Comparison of ENCODE assay signal across 8 cellular contexts in genomic region chr4:80183196-80184052, GRCh38. TPM values are rescaled to one million over a fixed set of nuclear protein-coding genes. Genes with fewer than 3 reads are reported as not detected.
A peak's percentile ranks its signal among the peaks of the same experiment; 100 is the strongest.
DNase-seq lines count a peak whose midpoint lies in the region; ATAC-seq and TF ChIP-seq lines count a peak whose summit lies in the region.

No MANE protein-coding gene starts in this region.

- H3K18ac ChIP-seq in IMR-90 (ENCODE audit: low read depth, low read length): peak overlapping the region; percentile 40

- DNase-seq in IMR-90 (no peak), left ventricle myocardium inferior (peak; percentile 41), NCI-H128 (lab: John Stamatoyannopoulos, UW; ENCODE audit: unreplicated experiment) (no peak), erythroblast (lab: John Stamatoyannopoulos, UW) (no peak)
- peak; percentile 37 for DNase-seq in activated T-helper 9 cell treated with anti-CD3 and anti-CD28 coated beads, Interleukin-2, amount 50 U/mL, for 16 hours (ENCODE audit: low read depth)

- dilution Hi-C loops in IMR-90 (cut with HindIII; ENCODE audit: low sequenced_read_pairs, unreplicated experiment): no loop called here

- peak overlapping the region; percentile 94 for H3K4ac ChIP-seq in IMR-90 (ENCODE audit: low read depth, low read length)

- peak overlapping the region; percentile 53 to 78 (median 65) for H3K4me2 ChIP-seq in BLaER1 treated with 17β-estradiol and CSF1 and Interleukin-3, amounts not matched to agents 10 nM and 100 nM
- peak overlapping the region; percentile 65 for H3K4me2 ChIP-seq in IMR-90 (ENCODE audit: low read depth, low read length)

- H2AFZ ChIP-seq in IMR-90 (replicated peaks; ENCODE audit: low read length, poor library complexity): peak overlapping the region; percentile 96

- BruUV-seq in IMR-90 (replicated peaks; lab: Mats Ljungman, UMichigan): no TSS peak

- H2BK20ac ChIP-seq in IMR-90 (ENCODE audit: low read depth, low read length): peak overlapping the region; percentile 72; the same call in 1 of the 2 replicates

- H3K4me3 ChIP-seq in BLaER1 treated with 17β-estradiol and CSF1 and Interleukin-3, amounts not matched to agents 10 nM and 100 nM: peak overlapping the region; percentile 49 to 72 (median 64)
- peak overlapping the region; percentile 84 for H3K4me3 ChIP-seq in IMR-90 (ENCODE audit: insufficient read depth, low read depth, low read length)
- H3K4me3 ChIP-seq in left ventricle myocardium inferior: peak overlapping the region; percentile 71
- H3K4me3 ChIP-seq in rectal smooth muscle tissue (ENCODE audit: low read length): peak overlapping the region; percentile 96

- TF ChIP-seq POLR2A in IMR-90 (IDR thresholded peaks at IDR 0.05; ENCODE audit: low read depth, low read length) (no peak), erythroblast (IDR thresholded peaks at IDR 0.05; ENCODE audit: low read length) (no peak)

- peaks cover 0 to 1% (median 0%) of the 10 kb centered on the region in 11 experiments; a peak in 6 of 22 replicates for H3K36me3 ChIP-seq in BLaER1 treated with 17β-estradiol and CSF1 and Interleukin-3, amounts not matched to agents 10 nM and 100 nM
- H3K36me3 ChIP-seq in IMR-90 (ENCODE audit: control insufficient read depth, insufficient read depth, low read length): no peaks in the 10 kb centered on the region
- no peaks in the 10 kb centered on the region for H3K36me3 ChIP-seq in left ventricle myocardium inferior
- H3K36me3 ChIP-seq in rectal smooth muscle tissue (ENCODE audit: control insufficient read depth, insufficient read depth, low read length): no peaks in the 10 kb centered on the region

- peak overlapping the region; percentile 94 for H2BK15ac ChIP-seq in IMR-90 (ENCODE audit: low read depth, low read length)

- peak overlapping the region; percentile 60 for H2BK5ac ChIP-seq in IMR-90 (ENCODE audit: low read depth, low read length, poor library complexity, severe bottlenecking)

- peak overlapping the region; percentile 85 for H3K23ac ChIP-seq in IMR-90 (ENCODE audit: low read depth, low read length)

- H3K9me3 ChIP-seq in BLaER1 treated with 17β-estradiol and CSF1 and Interleukin-3, amounts not matched to agents 10 nM and 100 nM (replicated peaks in 1 of 11): peaks cover 19 to 53% (median 35%) of the 10 kb centered on the region in 11 experiments
- H3K9me3 ChIP-seq in IMR-90 (ENCODE audit: control insufficient read depth, insufficient read depth, low read length) (0 out of 2 replicates have a peak, but pooled peaks cover 2% of the 10 kb centered on the region), left ventricle myocardium inferior (replicated peaks) (peaks cover 18% of the 10 kb centered on the region)

- H3K79me1 ChIP-seq in IMR-90 (ENCODE audit: low read depth in 1 of 2, low read length in 2 of 2): peaks cover 5 to 37% of the 10 kb centered on the region in 2 experiments; a peak in 3 of 4 replicates

- H3K27me3 ChIP-seq in BLaER1 treated with 17β-estradiol and CSF1 and Interleukin-3, amounts not matched to agents 10 nM and 100 nM: no peaks in the 10 kb centered on the region
- H3K27me3 ChIP-seq in IMR-90 (ENCODE audit: control insufficient read depth, insufficient read depth, low read length): no peaks in the 10 kb centered on the region
- H3K27me3 ChIP-seq in left ventricle myocardium inferior (ENCODE audit: low read depth): peaks cover 45% of the 10 kb centered on the region
- no peaks in the 10 kb centered on the region for H3K27me3 ChIP-seq in rectal smooth muscle tissue (ENCODE audit: control insufficient read depth, insufficient read depth, low read length)

- H3K4me1 ChIP-seq in BLaER1 treated with 17β-estradiol and CSF1 and Interleukin-3, amounts not matched to agents 10 nM and 100 nM: peaks cover 6 to 39% (median 27%) of the 10 kb centered on the region in 10 experiments; a peak in 16 of 20 replicates
- H3K4me1 ChIP-seq in IMR-90 (ENCODE audit: control insufficient read depth, insufficient read depth, low read length): peaks cover 9% of the 10 kb centered on the region
- peaks cover 40% of the 10 kb centered on the region for H3K4me1 ChIP-seq in left ventricle myocardium inferior
- no peaks in the 10 kb centered on the region for H3K4me1 ChIP-seq in rectal smooth muscle tissue (ENCODE audit: control insufficient read depth, insufficient read depth, low read length)

- H3K56ac ChIP-seq in IMR-90 (ENCODE audit: extremely low read depth, insufficient read depth, low read length): 0 out of 2 replicates have a peak overlapping the region, but pooled peaks have one; percentile 22

- H2AK5ac ChIP-seq in IMR-90 (ENCODE audit: low read depth, low read length): peak overlapping the region; percentile 83

- peak overlapping the region; percentile 96 for H2AK9ac ChIP-seq in IMR-90 (replicated peaks; ENCODE audit: low read depth, low read length, poor library complexity)

- CTCF ChIA-PET in IMR-90 (lab: Yijun Ruan, JAX): interaction anchor here (0.5 to 1.7 kb wide), 6 partner anchors 13 to 688 kb away, joined by 3 to 6 read pairs (median 3); partner anchors contain the start of gene PRDM8

- ATAC-seq in GM21381 (IDR thresholded peaks at IDR 0.05; ENCODE audit: unreplicated experiment): peak; percentile 19
- peak; percentile 43 for ATAC-seq in IMR-90 (ENCODE audit: low read depth)

- no peak for TF ChIP-seq RAD21 in IMR-90 (IDR thresholded peaks at IDR 0.05; ENCODE audit: low read length)

- H4K20me1 ChIP-seq in BLaER1 treated with 17β-estradiol and CSF1 and Interleukin-3, amounts not matched to agents 10 nM and 100 nM: no peaks in the 10 kb centered on the region
- H4K20me1 ChIP-seq in IMR-90 (ENCODE audit: insufficient read depth, low read length): no peaks in the 10 kb centered on the region

- H2BK120ac ChIP-seq in IMR-90 (ENCODE audit: low read depth, low read length): peak overlapping the region; percentile 94

- H3K9me1 ChIP-seq in IMR-90 (ENCODE audit: insufficient read depth, low read length): peaks cover 11% of the 10 kb centered on the region

- intact Hi-C loops in IMR-90 (cut with micrococcal nuclease): loop anchor here (1.0 to 10.0 kb wide), 7 partner anchors 19 to 1139 kb away; partner anchors contain the start of gene ANTXR2
- intact Hi-C loops in left ventricle myocardium inferior (cut with micrococcal nuclease): no loop called here

- peak overlapping the region; percentile 77 to 85 (median 81) for H3K9ac ChIP-seq in BLaER1 treated with 17β-estradiol and CSF1 and Interleukin-3, amounts not matched to agents 10 nM and 100 nM
- H3K9ac ChIP-seq in IMR-90 (ENCODE audit: low read depth, low read length) (peak overlapping the region; percentile 51), rectal smooth muscle tissue (ENCODE audit: low read length) (no peak overlapping the region)

- WGBS in IMR-90 (ENCODE audit: extremely low coverage in 2 of 2, insufficient read length in 1 of 2), 2 experiments: 8% methylated on average over 5 of the region's 55 CpGs; no CpG with 5 or more reads in 1 of the 2 experiments

- peak overlapping the region; percentile 91 for H3K14ac ChIP-seq in IMR-90 (replicated peaks; ENCODE audit: low read depth, low read length)

- POLR2A ChIA-PET in IMR-90 (lab: Charles Lee; ENCODE audit: unreplicated experiment): interaction anchor here (0.6 kb wide), 1 partner anchor 28 kb away, joined by 5 read pairs; no protein-coding TSS in a partner anchor

- H4K5ac ChIP-seq in IMR-90 (ENCODE audit: low read depth, low read length): peak overlapping the region; percentile 52

- peak overlapping the region; percentile 4 to 82 (median 78); a peak in 20 of 22 replicates for H3K27ac ChIP-seq in BLaER1 treated with 17β-estradiol and CSF1 and Interleukin-3, amounts not matched to agents 10 nM and 100 nM
- peak overlapping the region; percentile 49 for H3K27ac ChIP-seq in IMR-90 (ENCODE audit: insufficient read depth, low read length)
- H3K27ac ChIP-seq in left ventricle myocardium inferior (replicated peaks): peak overlapping the region; percentile 71
- peak overlapping the region; percentile 83 for H3K27ac ChIP-seq in rectal smooth muscle tissue (ENCODE audit: low read depth, low read length)

- H4K91ac ChIP-seq in IMR-90 (ENCODE audit: insufficient read depth, low read depth, low read length): peak overlapping the region; percentile 75

- in situ Hi-C loops in IMR-90 (cut with MboI; ENCODE audit: low sequenced_read_pairs): loop anchor here (5.0 kb wide), 1 partner anchor 111 kb away; the partner anchor contains the start of gene ANTXR2

- TF ChIP-seq CTCF in IMR-90 (conservative IDR thresholded peaks at IDR 0.05; ENCODE audit: low read depth, low read length) (no peak), left ventricle myocardium inferior (IDR thresholded peaks at IDR 0.05; ENCODE audit: borderline replicate concordance) (no peak)

- peak overlapping the region; percentile 24 to 92; a peak in 3 of 4 replicates for H4K8ac ChIP-seq in IMR-90 (ENCODE audit: low read depth in 2 of 2, low read length in 2 of 2)

TF ChIP-seq in IMR-90, 13 proteins besides CTCF, POLR2A, EP300 and RAD21 (continues in another document):
- TF ChIP-seq RFX5 (IDR thresholded peaks at IDR 0.05; ENCODE audit: low read depth, low read length) (no peak), MAFK (IDR thresholded peaks at IDR 0.05; ENCODE audit: low read depth, low read length) (no peak), NFE2L2 (IDR thresholded peaks at IDR 0.05; ENCODE audit: low read depth, low read length) (no peak), USF2 (IDR thresholded peaks at IDR 0.05; ENCODE audit: low read depth, low read length) (no peak), FOS (IDR thresholded peaks at IDR 0.05; ENCODE audit: low read depth, low read length) (no peak), RCOR1 (IDR thresholded peaks at IDR 0.05; ENCODE audit: insufficient replicate concordance, low read length) (no peak)

RNA-seq across cellular contexts. Expression of gene PRDM8, which starts 13.9 kb away (rescaled TPM):
- 5.0 and 5.7 TPM in 2 replicates for total RNA-seq in IMR-90 (2012; rRNA removed)
- polyA plus RNA-seq in IMR-90 (2012; rRNA removed): 15.8 and 16.8 TPM in 2 replicates
- polyA plus RNA-seq in IMR-90 (2012; cell fraction: cytosol; rRNA removed): 9.1 and 12.2 TPM in 2 replicates
- 32.9 and 37.2 TPM in 2 replicates for polyA plus RNA-seq in IMR-90 (2012; cell fraction: nucleus; rRNA removed; ENCODE audit: low replicate concordance)
- 0.66 TPM for total RNA-seq in left ventricle myocardium inferior

Comparison
In these comparisons a context has a peak if more than half of its experiments do, and no peak if none do; other contexts are left out.
1. DNase-seq: peak in activated T-helper 9 cell treated with anti-CD3 and anti-CD28 coated beads, Interleukin-2, amount 50 U/mL, for 16 hours (single experiment) and left ventricle myocardium inferior (single experiment); none in IMR-90 (single experiment), NCI-H128 (single experiment) and erythroblast (0 of 2).
2. Peak in every context shown above with its lines, with median percentiles within 50 percentile points of each other: H3K27ac ChIP-seq and H3K4me3 ChIP-seq.